Comparison of ENCODE assay signal across 8 cellular contexts in the genomic region with DNA sequence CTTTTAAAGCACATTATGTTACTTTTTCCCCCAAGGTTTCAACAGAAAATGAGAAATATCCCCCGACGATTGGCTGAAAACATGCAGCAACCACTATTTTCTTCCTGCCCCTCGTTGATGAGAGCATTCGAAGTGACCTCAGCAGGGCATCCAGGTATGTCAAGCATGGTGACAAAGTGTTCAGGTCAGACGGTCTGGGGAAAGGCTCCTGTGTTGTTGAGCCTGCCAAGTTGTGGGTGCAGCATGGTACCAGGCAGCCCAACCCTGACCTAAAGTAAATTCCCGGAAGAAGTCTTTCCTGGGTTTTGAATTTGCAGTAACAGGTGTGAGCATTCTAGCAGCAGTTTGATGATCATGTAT. TPM values are rescaled to one million over a fixed set of nuclear protein-coding genes. Genes with fewer than 3 reads are reported as not detected.
DNase-seq lines count a peak whose midpoint lies in the region; ATAC-seq and TF ChIP-seq lines count a peak whose summit lies in the region.

No MANE protein-coding gene starts in this region.

- H3K27ac Mint-ChIP-seq in T-helper 2 cell treated with Interferon-gamma antibody and Interleukin-4, amounts not matched to agents 5 μg/mL and 100 μg/mL, for 36 hours: peak overlapping the region; percentile 99

- peaks cover 30% of the 10 kb centered on the region for H3K4me1 Mint-ChIP-seq in T-helper 2 cell treated with Interferon-gamma antibody and Interleukin-4, amounts not matched to agents 5 μg/mL and 100 μg/mL, for 36 hours (ENCODE audit: low read depth)

- RAD21 ChIA-PET in HCT116 (lab: Charles Lee; ENCODE audit: low non-redundant PET in 1 of 2, low total read pairs in 2 of 2, uncharacterized antibody in 2 of 2, unreplicated experiment in 2 of 2): interaction anchor here (0.6 to 1.3 kb wide), 3 partner anchors 10 to 749 kb away, joined by 3 to 7 read pairs (median 5); no protein-coding TSS in a partner anchor

- peak overlapping the region; percentile 94 for H3K9ac ChIP-seq in HCT116 (ENCODE audit: low read length)

- no peak for TF ChIP-seq RAD21 in HCT116 (IDR thresholded peaks at IDR 0.05; ENCODE audit: low read depth)

- no TSS peak for BruUV-seq in HCT116 (replicated peaks; lab: Mats Ljungman, UMichigan)

- POLR2A ChIA-PET in HCT116 (lab: Charles Lee): interaction anchor here (1.0 to 1.8 kb wide), 5 partner anchors 10 to 221 kb away, joined by 3 to 11 read pairs (median 5); a partner anchor contains a TSS

- peak overlapping the region; percentile 83 to 100 for H3K4me3 ChIP-seq in HCT116 (replicated peaks in 1 of 2; ENCODE audit: low read depth in 1 of 2, low read length in 2 of 2)
- H3K4me3 ChIP-seq in neutrophil (ENCODE audit: low read depth in 1 of 2, low read length in 1 of 2): peak overlapping the region; percentile 56 to 63

- CTCF ChIA-PET in HCT116 (lab: Charles Lee): interaction anchor here (1.0 to 2.7 kb wide), 9 partner anchors 10 to 221 kb away, joined by 4 to 19 read pairs (median 6); a partner anchor contains a TSS

- peak overlapping the region; percentile 98 for H3K4me3 Mint-ChIP-seq in T-helper 2 cell treated with Interferon-gamma antibody and Interleukin-4, amounts not matched to agents 5 μg/mL and 100 μg/mL, for 36 hours

- H3K4me1 ChIP-seq in HCT116 (ENCODE audit: control insufficient read depth in 1 of 2, insufficient read depth in 2 of 2, low read length in 2 of 2) (peaks cover 15 to 34% of the 10 kb centered on the region in 2 experiments), neutrophil (ENCODE audit: control insufficient read depth in 1 of 2, insufficient read depth in 1 of 2, low read depth in 1 of 2, low read length in 1 of 2) (peaks cover 26 to 33% of the 10 kb centered on the region in 2 experiments)

- H3K9me2 ChIP-seq in HCT116 (ENCODE audit: insufficient read depth): no peaks in the 10 kb centered on the region

- intact Hi-C loops in HCT116 (cut with micrococcal nuclease): loop anchor here (5.0 kb wide), 2 partner anchors 108 to 388 kb away; no protein-coding TSS in a partner anchor

- H3K9me3 Mint-ChIP-seq in T-helper 2 cell treated with Interferon-gamma antibody and Interleukin-4, amounts not matched to agents 5 μg/mL and 100 μg/mL, for 36 hours: no peaks in the 10 kb centered on the region

- peak overlapping the region; percentile 89 for H3K27ac ChIP-seq in HCT116 (ENCODE audit: low read depth, low read length)
- peak overlapping the region; percentile 89 for H3K27ac ChIP-seq in neutrophil

- ATAC-seq in HCT116: no peak
- peak; percentile 53 for ATAC-seq in esophagus mucosa

- no peaks in the 10 kb centered on the region for H3K27me3 Mint-ChIP-seq in T-helper 2 cell treated with Interferon-gamma antibody and Interleukin-4, amounts not matched to agents 5 μg/mL and 100 μg/mL, for 36 hours (ENCODE audit: low read depth)

- no peak for TF ChIP-seq CTCF in HCT116 (IDR thresholded peaks at IDR 0.05 in 2 of 3, conservative IDR thresholded peaks at IDR 0.05 in 1 of 3; ENCODE audit: borderline replicate concordance in 1 of 3, insufficient read depth in 1 of 3, low read depth in 2 of 3, low read length in 2 of 3)
- no peak for TF ChIP-seq CTCF in neutrophil (IDR thresholded peaks at IDR 0.05)

- no peak for TF ChIP-seq POLR2A in HCT116 (IDR thresholded peaks at IDR 0.05; ENCODE audit: borderline replicate concordance, extremely low read depth, insufficient read depth, insufficient read length)

- H2AFZ ChIP-seq in HCT116 (ENCODE audit: low read depth, low read length, poor library complexity, severe bottlenecking): no peak overlapping the region

- peaks cover 56% of the 10 kb centered on the region for H3K79me2 ChIP-seq in HCT116 (ENCODE audit: insufficient read depth, low read length)

- H3K36me3 ChIP-seq in HCT116 (ENCODE audit: control insufficient read depth in 1 of 2, insufficient read depth in 2 of 2, low read length in 2 of 2): peaks cover 33 to 45% of the 10 kb centered on the region in 2 experiments; a peak in 3 of 4 replicates
- peaks cover 9% of the 10 kb centered on the region for H3K36me3 ChIP-seq in neutrophil

- no peaks in the 10 kb centered on the region for H3K27me3 ChIP-seq in HCT116 (ENCODE audit: insufficient read depth, low read length)
- H3K27me3 ChIP-seq in neutrophil: peaks cover 20% of the 10 kb centered on the region

- H3K4me2 ChIP-seq in HCT116 (ENCODE audit: low read length): peak overlapping the region; percentile 87

- H3K9me3 ChIP-seq in HCT116 (ENCODE audit: control insufficient read depth in 1 of 2, insufficient read depth in 1 of 2, low read depth in 1 of 2, low read length in 2 of 2) (no peaks in the 10 kb centered on the region), neutrophil (no peaks in the 10 kb centered on the region)

- DNase-seq in HCT116 (ENCODE audit: low read depth, low spot score) (no peak), hepatic stellate cell (ENCODE audit: low spot score) (no peak), AG08396 (ENCODE audit: low spot score) (no peak), activated gamma-delta T cell (lab: John Stamatoyannopoulos, UW) (no peak)
- DNase-seq in T-helper 2 cell treated with Interferon-gamma antibody and Interleukin-4, amounts not matched to agents 5 μg/mL and 100 μg/mL, for 36 hours (ENCODE audit: low spot score): no peak
- DNase-seq in NK-92 treated with Interleukin-12 subunit alpha and Interleukin-12 subunit beta, amount 100 ng/mL, for 24 hours (lab: John Stamatoyannopoulos, UW): no peak

- peaks cover 46% of the 10 kb centered on the region for H3K36me3 Mint-ChIP-seq in T-helper 2 cell treated with Interferon-gamma antibody and Interleukin-4, amounts not matched to agents 5 μg/mL and 100 μg/mL, for 36 hours (ENCODE audit: low read depth)

- no peaks in the 10 kb centered on the region for H4K20me1 ChIP-seq in HCT116 (ENCODE audit: insufficient read depth)

TF ChIP-seq in HCT116, 20 proteins besides CTCF, POLR2A, EP300 and RAD21 (continues in another document):
- TF ChIP-seq CBX3 (IDR thresholded peaks at IDR 0.05; ENCODE audit: low read depth) (no peak), JUND (IDR thresholded peaks at IDR 0.05) (no peak), EZH2phosphoT487 (IDR thresholded peaks at IDR 0.05; ENCODE audit: borderline replicate concordance) (no peak), ZNF274 (IDR thresholded peaks at IDR 0.05; ENCODE audit: low read depth, low read length) (no peak), EZH2 (IDR thresholded peaks at IDR 0.05) (no peak), EGR1 (IDR thresholded peaks at IDR 0.05; ENCODE audit: low read depth) (no peak), POLR2AphosphoS5 (IDR thresholded peaks at IDR 0.05; ENCODE audit: low read depth, low read length) (no peak), SIN3A (IDR thresholded peaks at IDR 0.05; ENCODE audit: low read depth) (no peak), TCF7L2 (IDR thresholded peaks at IDR 0.05; ENCODE audit: borderline replicate concordance, extremely low read depth, insufficient read depth, insufficient read length) (no peak), CEBPB (IDR thresholded peaks at IDR 0.05; ENCODE audit: low read depth) (no peak), ELF1 (IDR thresholded peaks at IDR 0.05; ENCODE audit: borderline replicate concordance, low read depth) (no peak; the same call in 1 of the 2 replicates), FOSL1 (IDR thresholded peaks at IDR 0.05; ENCODE audit: low read depth) (no peak)
- TF ChIP-seq, protein P1, sequence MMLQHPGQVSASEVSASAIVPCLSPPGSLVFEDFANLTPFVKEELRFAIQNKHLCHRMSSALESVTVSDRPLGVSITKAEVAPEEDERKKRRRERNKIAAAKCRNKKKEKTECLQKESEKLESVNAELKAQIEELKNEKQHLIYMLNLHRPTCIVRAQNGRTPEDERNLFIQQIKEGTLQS (IDR thresholded peaks at IDR 0.05): no peak
- TF ChIP-seq, protein P2, sequence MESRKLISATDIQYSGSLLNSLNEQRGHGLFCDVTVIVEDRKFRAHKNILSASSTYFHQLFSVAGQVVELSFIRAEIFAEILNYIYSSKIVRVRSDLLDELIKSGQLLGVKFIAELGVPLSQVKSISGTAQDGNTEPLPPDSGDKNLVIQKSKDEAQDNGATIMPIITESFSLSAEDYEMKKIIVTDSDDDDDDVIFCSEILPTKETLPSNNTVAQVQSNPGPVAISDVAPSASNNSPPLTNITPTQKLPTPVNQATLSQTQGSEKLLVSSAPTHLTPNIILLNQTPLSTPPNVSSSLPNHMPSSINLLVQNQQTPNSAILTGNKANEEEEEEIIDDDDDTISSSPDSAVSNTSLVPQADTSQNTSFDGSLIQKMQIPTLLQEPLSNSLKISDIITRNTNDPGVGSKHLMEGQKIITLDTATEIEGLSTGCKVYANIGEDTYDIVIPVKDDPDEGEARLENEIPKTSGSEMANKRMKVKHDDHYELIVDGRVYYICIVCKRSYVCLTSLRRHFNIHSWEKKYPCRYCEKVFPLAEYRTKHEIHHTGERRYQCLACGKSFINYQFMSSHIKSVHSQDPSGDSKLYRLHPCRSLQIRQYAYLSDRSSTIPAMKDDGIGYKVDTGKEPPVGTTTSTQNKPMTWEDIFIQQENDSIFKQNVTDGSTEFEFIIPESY (IDR thresholded peaks at IDR 0.05; ENCODE audit: extremely low read depth, insufficient replicate concordance, low read length): no peak
- TF ChIP-seq, protein P3, sequence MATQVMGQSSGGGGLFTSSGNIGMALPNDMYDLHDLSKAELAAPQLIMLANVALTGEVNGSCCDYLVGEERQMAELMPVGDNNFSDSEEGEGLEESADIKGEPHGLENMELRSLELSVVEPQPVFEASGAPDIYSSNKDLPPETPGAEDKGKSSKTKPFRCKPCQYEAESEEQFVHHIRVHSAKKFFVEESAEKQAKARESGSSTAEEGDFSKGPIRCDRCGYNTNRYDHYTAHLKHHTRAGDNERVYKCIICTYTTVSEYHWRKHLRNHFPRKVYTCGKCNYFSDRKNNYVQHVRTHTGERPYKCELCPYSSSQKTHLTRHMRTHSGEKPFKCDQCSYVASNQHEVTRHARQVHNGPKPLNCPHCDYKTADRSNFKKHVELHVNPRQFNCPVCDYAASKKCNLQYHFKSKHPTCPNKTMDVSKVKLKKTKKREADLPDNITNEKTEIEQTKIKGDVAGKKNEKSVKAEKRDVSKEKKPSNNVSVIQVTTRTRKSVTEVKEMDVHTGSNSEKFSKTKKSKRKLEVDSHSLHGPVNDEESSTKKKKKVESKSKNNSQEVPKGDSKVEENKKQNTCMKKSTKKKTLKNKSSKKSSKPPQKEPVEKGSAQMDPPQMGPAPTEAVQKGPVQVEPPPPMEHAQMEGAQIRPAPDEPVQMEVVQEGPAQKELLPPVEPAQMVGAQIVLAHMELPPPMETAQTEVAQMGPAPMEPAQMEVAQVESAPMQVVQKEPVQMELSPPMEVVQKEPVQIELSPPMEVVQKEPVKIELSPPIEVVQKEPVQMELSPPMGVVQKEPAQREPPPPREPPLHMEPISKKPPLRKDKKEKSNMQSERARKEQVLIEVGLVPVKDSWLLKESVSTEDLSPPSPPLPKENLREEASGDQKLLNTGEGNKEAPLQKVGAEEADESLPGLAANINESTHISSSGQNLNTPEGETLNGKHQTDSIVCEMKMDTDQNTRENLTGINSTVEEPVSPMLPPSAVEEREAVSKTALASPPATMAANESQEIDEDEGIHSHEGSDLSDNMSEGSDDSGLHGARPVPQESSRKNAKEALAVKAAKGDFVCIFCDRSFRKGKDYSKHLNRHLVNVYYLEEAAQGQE (IDR thresholded peaks at IDR 0.05; ENCODE audit: low read depth): no peak

RNA-seq across cellular contexts. Expression of a gene that starts 51.7 kb away (rescaled TPM):
- 59.7 TPM for total RNA-seq in HCT116 (2021; ENCODE audit: unreplicated experiment)
- 31.2 and 34.2 TPM in 2 replicates for polyA plus RNA-seq in HCT116 (2012)
- total RNA-seq in esophagus mucosa: 25.9 TPM
